Comparison of ENCODE assay signal across 19 cellular contexts in the genomic region with DNA sequence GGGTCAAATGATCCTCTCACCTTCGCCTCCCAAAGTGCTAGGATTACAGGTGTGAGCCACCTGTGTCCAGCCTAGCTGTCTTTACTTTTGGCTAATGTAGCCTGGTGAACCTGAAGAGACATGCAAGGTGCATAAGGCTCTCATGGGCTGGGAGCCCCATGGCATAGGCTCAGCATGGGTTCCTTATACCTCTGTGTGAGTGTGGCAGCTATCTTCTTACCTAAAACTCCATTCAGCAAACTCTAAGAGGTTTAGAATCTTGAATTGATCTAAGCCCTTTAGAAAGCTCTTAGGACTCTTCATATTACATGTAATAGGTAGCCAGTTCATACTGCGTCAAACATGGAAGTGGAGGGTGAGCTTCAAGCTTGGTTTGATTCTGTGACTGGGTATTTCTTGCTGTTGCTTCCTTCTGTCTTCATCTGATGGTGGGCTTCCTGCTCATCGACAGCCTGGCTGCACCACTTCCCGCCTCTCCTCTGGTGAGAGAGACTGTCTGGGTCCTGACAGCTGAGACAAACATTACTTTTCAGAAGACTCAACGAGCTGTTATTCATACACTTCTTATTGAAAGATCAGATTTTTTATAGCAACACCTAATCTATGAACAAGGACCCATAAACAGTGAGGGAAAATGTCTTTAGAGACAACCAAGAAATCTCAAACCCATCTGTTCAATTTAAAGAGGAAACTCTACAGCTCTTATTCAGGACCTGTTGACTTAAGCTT. TPM values are rescaled to one million over a fixed set of nuclear protein-coding genes. Genes with fewer than 3 reads are reported as not detected.
A peak's percentile ranks its signal among the peaks of the same experiment; 100 is the strongest.
DNase-seq lines count a peak whose midpoint lies in the region; ATAC-seq and TF ChIP-seq lines count a peak whose summit lies in the region.
"Had no signal": no experiment of that assay in that cellular context is flagged by ENCODE, and none has a peak within 500 bp of the region (broad histone marks: within the 10 kb centered on the region; RNA-seq: fewer than 3 reads in every experiment).

No MANE protein-coding gene starts in this region.

- no peak overlapping the region for H3K4me2 ChIP-seq in H9 (ENCODE audit: insufficient read depth, insufficient read length, low read length)
- H3K4me2 ChIP-seq: SK-N-SH had no signal

- no peaks in the 10 kb centered on the region for H3K79me1 ChIP-seq in H9 (ENCODE audit: insufficient read depth, low read depth, low read length, poor library complexity, severe bottlenecking)

- no peak for TF ChIP-seq POLR2A in gastroesophageal sphincter (IDR thresholded peaks at IDR 0.05)

- no peak overlapping the region for H2AK5ac ChIP-seq in H9 (ENCODE audit: insufficient read length, low read length)

- H3K23me2 ChIP-seq in H9 (ENCODE audit: insufficient read length, low read depth, low read length, poor library complexity, severe bottlenecking) = no peaks in the 10 kb centered on the region

- TF ChIP-seq EP300 in gastroesophageal sphincter (IDR thresholded peaks at IDR 0.05) = no peak

- no CpG with 5 or more reads among the region's 5 CpGs for WGBS in H9 (ENCODE audit: extremely low coverage, insufficient read length, low lambda C conversion rate)
- 57% methylated on average over 4 of the region's 5 CpGs for WGBS in gastroesophageal sphincter (ENCODE audit: low coverage in 1 of 2), 2 donors

- peak overlapping the region; percentile 10 for H3K4me3 Mint-ChIP-seq in CD8-positive, alpha-beta T cell
- no peak overlapping the region for H3K4me3 Mint-ChIP-seq in H9
- peak overlapping the region; percentile 61 for H3K4me3 Mint-ChIP-seq in activated naive CD8-positive, alpha-beta T cell
- peak overlapping the region; percentile 20 to 75 (median 62) for H3K4me3 Mint-ChIP-seq in naive thymus-derived CD8-positive, alpha-beta T cell
- H3K4me3 Mint-ChIP-seq: mesothelial cell of epicardium had no signal

- CTCF ChIA-PET in CD8-positive, alpha-beta T cell (lab: Charles Lee) = interaction anchor here (1.1 to 1.3 kb wide), 2 partner anchors 15 to 24 kb away, joined by 3 to 4 read pairs; no protein-coding TSS in a partner anchor

- no peak overlapping the region for H2AFZ ChIP-seq in H9 (ENCODE audit: low read length)

- H3K18ac ChIP-seq in H9 (ENCODE audit: insufficient read length, low read depth, low read length) = no peak overlapping the region

- H3K9me3 Mint-ChIP-seq in CD8-positive, alpha-beta T cell = no peaks in the 10 kb centered on the region
- H3K9me3 Mint-ChIP-seq in H9 = no peaks in the 10 kb centered on the region
- no peaks in the 10 kb centered on the region for H3K9me3 Mint-ChIP-seq in activated naive CD8-positive, alpha-beta T cell (ENCODE audit: low read depth)
- no peaks in the 10 kb centered on the region for H3K9me3 Mint-ChIP-seq in naive thymus-derived CD8-positive, alpha-beta T cell
- H3K9me3 Mint-ChIP-seq: mesothelial cell of epicardium had no signal

- POLR2A ChIA-PET in CD8-positive, alpha-beta T cell (lab: Charles Lee) = interaction anchor here (0.7 to 2.5 kb wide), 4 partner anchors 17 to 73 kb away, joined by 4 to 13 read pairs (median 8); a partner anchor contains a TSS
- POLR2A ChIA-PET in naive thymus-derived CD8-positive, alpha-beta T cell (lab: Charles Lee) = interaction anchor here (0.6 to 2.5 kb wide), 6 partner anchors 19 to 147 kb away, joined by 3 to 18 read pairs (median 4); a partner anchor contains a TSS

- H2BK120ac ChIP-seq in H9 (ENCODE audit: low read depth, low read length, poor library complexity, severe bottlenecking) = no peak overlapping the region

- no peak overlapping the region for H2BK15ac ChIP-seq in H9 (ENCODE audit: low read depth, low read length)

- intact Hi-C loops in CD8-positive, alpha-beta T cell (cut with DNase I, micrococcal nuclease) = no loop called here

- H3K4me3 ChIP-seq in CD8-positive, alpha-beta T cell (ENCODE audit: low read depth, low read length) = no peak overlapping the region
- no peak overlapping the region for H3K4me3 ChIP-seq in gastroesophageal sphincter
- H3K4me3 ChIP-seq: breast epithelium, heart right ventricle, testis had no signal

- peak overlapping the region; percentile 92 for H3K27ac Mint-ChIP-seq in CD8-positive, alpha-beta T cell
- H3K27ac Mint-ChIP-seq in H9 = peak overlapping the region in 2 of 3 experiments; percentile 5 to 69; a peak in 2 of 7 replicates
- peak overlapping the region; percentile 81 for H3K27ac Mint-ChIP-seq in activated naive CD8-positive, alpha-beta T cell
- H3K27ac Mint-ChIP-seq in naive thymus-derived CD8-positive, alpha-beta T cell = peak overlapping the region; percentile 79 to 98 (median 93)
- H3K27ac Mint-ChIP-seq: mesothelial cell of epicardium had no signal

- H3T11ph ChIP-seq in H9 (ENCODE audit: low read length) = no peak overlapping the region

- H3K9me3 ChIP-seq in CD8-positive, alpha-beta T cell (ENCODE audit: low read length) = no peaks in the 10 kb centered on the region
- H3K9me3 ChIP-seq in H9 (ENCODE audit: control insufficient read depth, low read depth, low read length) = no peaks in the 10 kb centered on the region
- H3K9me3 ChIP-seq in gastroesophageal sphincter = no peaks in the 10 kb centered on the region
- H3K9me3 ChIP-seq: breast epithelium, heart right ventricle, SK-N-SH, testis had no signal

- H3K14ac ChIP-seq in H9 (ENCODE audit: insufficient read depth, low read length) = no peak overlapping the region

- no peak overlapping the region for H2BK12ac ChIP-seq in H9 (ENCODE audit: insufficient read length, low read depth, low read length)

- no peaks in the 10 kb centered on the region for H3K36me3 ChIP-seq in CD8-positive, alpha-beta T cell (ENCODE audit: insufficient read depth, low read length)
- no peaks in the 10 kb centered on the region for H3K36me3 ChIP-seq in gastroesophageal sphincter
- H3K36me3 ChIP-seq: breast epithelium, heart right ventricle had no signal

- H4K5ac ChIP-seq in H9 (ENCODE audit: insufficient read length, low read depth, low read length) = no peak overlapping the region

- DNase-seq in CD8-positive, alpha-beta T cell = peak in 6 of 7 experiments; percentile 21 to 65 (median 32)
- DNase-seq in H9 (no peak), occipital lobe (lab: John Stamatoyannopoulos, UW) (no peak)
- peak in 7 of 10 donors; percentile 31 to 73 (median 52) for DNase-seq in naive thymus-derived CD8-positive, alpha-beta T cell
- DNase-seq: activated naive CD4-positive, alpha-beta T cell treated with anti-CD3 and anti-CD28 coated beads, Interleukin-2, amount 50 U/mL, for 16 hours; heart right ventricle; NCI-H2029 treated with DMSO at 0.1 percent for 48 hours; NCI-H82; nucleus accumbens; SK-N-SH; stimulated activated CD4-positive, alpha-beta T cell treated with anti-CD3 and anti-CD28 coated beads, Interleukin-4, amount 100 ng/mL, for 1 hour; testis had no signal

- no peaks in the 10 kb centered on the region for H4K20me1 ChIP-seq in H9 (ENCODE audit: control insufficient read depth, insufficient read depth, insufficient read length)

- no peak overlapping the region for H3K9ac ChIP-seq in H9 (ENCODE audit: extremely low read depth, insufficient read length, low read length)
- H3K9ac ChIP-seq: SK-N-SH had no signal

- no peaks in the 10 kb centered on the region for H3K79me2 ChIP-seq in H9 (ENCODE audit: insufficient read depth, low read length)

- H3K23ac ChIP-seq in H9 (ENCODE audit: insufficient read length, low read depth, low read length) = no peak overlapping the region

- H3K27me3 ChIP-seq in CD8-positive, alpha-beta T cell (ENCODE audit: insufficient read depth, low read length) = no peaks in the 10 kb centered on the region
- H3K27me3 ChIP-seq in H9 (ENCODE audit: insufficient read depth, low read length) (no peaks in the 10 kb centered on the region), gastroesophageal sphincter (no peaks in the 10 kb centered on the region)
- H3K27me3 ChIP-seq: breast epithelium, heart right ventricle, testis had no signal

- no peak overlapping the region for H2BK20ac ChIP-seq in H9 (ENCODE audit: low read depth, low read length, poor library complexity, severe bottlenecking)

- H3K4ac ChIP-seq in H9 (ENCODE audit: low read depth, low read length) = no peak overlapping the region

- no peaks in the 10 kb centered on the region for H3K27me3 Mint-ChIP-seq in CD8-positive, alpha-beta T cell (ENCODE audit: low read depth)
- no peaks in the 10 kb centered on the region; the same call in none of the 2 replicates for H3K27me3 Mint-ChIP-seq in H9 (ENCODE audit: low read depth)
- no peaks in the 10 kb centered on the region for H3K27me3 Mint-ChIP-seq in activated naive CD8-positive, alpha-beta T cell
- peaks cover 0 to 1% (median 0%) of the 10 kb centered on the region in 5 donors for H3K27me3 Mint-ChIP-seq in naive thymus-derived CD8-positive, alpha-beta T cell

- no peaks in the 10 kb centered on the region for H3K36me3 Mint-ChIP-seq in CD8-positive, alpha-beta T cell
- peaks cover 0 to 2% (median 0%) of the 10 kb centered on the region in 3 experiments; a peak in 1 of 7 replicates for H3K36me3 Mint-ChIP-seq in H9 (ENCODE audit: insufficient read depth in 1 of 3, low read depth in 3 of 3)
- no peaks in the 10 kb centered on the region for H3K36me3 Mint-ChIP-seq in activated naive CD8-positive, alpha-beta T cell
- H3K36me3 Mint-ChIP-seq in naive thymus-derived CD8-positive, alpha-beta T cell = no peaks in the 10 kb centered on the region
- H3K36me3 Mint-ChIP-seq: mesothelial cell of epicardium had no signal

- no peak for TF ChIP-seq CTCF in CD8-positive, alpha-beta T cell (IDR thresholded peaks at IDR 0.05)
- TF ChIP-seq CTCF in H9 (conservative IDR thresholded peaks at IDR 0.05) (no peak), gastroesophageal sphincter (IDR thresholded peaks at IDR 0.05) (no peak)

- H3K4me1 Mint-ChIP-seq in CD8-positive, alpha-beta T cell (ENCODE audit: low read depth) = peaks cover 11% of the 10 kb centered on the region
- H3K4me1 Mint-ChIP-seq in H9 = peaks cover 21 to 22% of the 10 kb centered on the region in 2 experiments
- H3K4me1 Mint-ChIP-seq in activated naive CD8-positive, alpha-beta T cell (ENCODE audit: low read depth) = peaks cover 11% of the 10 kb centered on the region
- H3K4me1 Mint-ChIP-seq in naive thymus-derived CD8-positive, alpha-beta T cell = peaks cover 7 to 12% (median 9%) of the 10 kb centered on the region in 4 donors

- no peak overlapping the region for H3K56ac ChIP-seq in H9 (ENCODE audit: insufficient read length, low read depth, low read length)

- H2BK5ac ChIP-seq in H9 (ENCODE audit: insufficient read length, low read length) = no peak overlapping the region

- peak; percentile 94 for ATAC-seq in CD8-positive, alpha-beta T cell
- ATAC-seq in naive thymus-derived CD8-positive, alpha-beta T cell = peak; percentile 93 to 98
- no peak for ATAC-seq in GM21737 (IDR thresholded peaks at IDR 0.05; ENCODE audit: unreplicated experiment)
- no peak for ATAC-seq in gastroesophageal sphincter
- ATAC-seq: heart right ventricle, Panc1 had no signal

- H3K27ac ChIP-seq in CD8-positive, alpha-beta T cell (ENCODE audit: low read depth, low read length) = peak overlapping the region; percentile 29
- H3K27ac ChIP-seq in H9 (ENCODE audit: insufficient read length, low read depth, low read length) = no peak overlapping the region
- H3K27ac ChIP-seq in gastroesophageal sphincter = no peak overlapping the region
- H3K27ac ChIP-seq: breast epithelium, heart right ventricle, testis, VCaP had no signal

- peaks cover 11% of the 10 kb centered on the region for H3K4me1 ChIP-seq in CD8-positive, alpha-beta T cell (ENCODE audit: insufficient read depth, low read length)
- H3K4me1 ChIP-seq in H9 (ENCODE audit: insufficient read depth, low read length) (peaks cover 4% of the 10 kb centered on the region; the same call in 1 of the 2 replicates), gastroesophageal sphincter (peaks cover 7 to 14% (median 8%) of the 10 kb centered on the region in 3 donors)

- no peak overlapping the region for H4K91ac ChIP-seq in H9 (ENCODE audit: insufficient read length, low read depth, low read length)

- no peak overlapping the region for H4K8ac ChIP-seq in H9 (replicated peaks; ENCODE audit: insufficient read length, low read depth, low read length)

RNA-seq across cellular contexts. Expression of a gene that starts 19.3 kb away (rescaled TPM):
- 10 to 100 TPM; 94.5 to 99.9 TPM for total RNA-seq in CD8-positive, alpha-beta T cell
- 650 and 676 TPM in 2 replicates for total RNA-seq in H9 (2021)
- 10 to 100 TPM; 93.9 to 97.0 TPM for total RNA-seq in naive thymus-derived CD8-positive, alpha-beta T cell
- 10 to 100 TPM; 51.1 to 73.1 (median 69.7) TPM for polyA plus RNA-seq in naive thymus-derived CD8-positive, alpha-beta T cell
- total RNA-seq in occipital lobe = 157 TPM
- total RNA-seq in gastroesophageal sphincter = 100 to 1,000 TPM; 218 to 386 (median 278) TPM

Comparison
In these comparisons a context has a peak if more than half of its experiments do, and no peak if none do; other contexts are left out.
1. ATAC-seq: peak in CD8-positive, alpha-beta T cell (single experiment) and naive thymus-derived CD8-positive, alpha-beta T cell (2 of 2); none in GM21737 (single experiment) and gastroesophageal sphincter (single experiment).
2. DNase-seq: peak in CD8-positive, alpha-beta T cell (6 of 7) and naive thymus-derived CD8-positive, alpha-beta T cell (7 of 10); none in H9 (single experiment) and occipital lobe (single experiment).
3. H3K27ac Mint-ChIP-seq: peak in every context shown above with its lines; median percentile 93 in naive thymus-derived CD8-positive, alpha-beta T cell; 92 in CD8-positive, alpha-beta T cell; 81 in activated naive CD8-positive, alpha-beta T cell; 37 in H9.
4. H3K4me3 Mint-ChIP-seq: peak in CD8-positive, alpha-beta T cell (single experiment), activated naive CD8-positive, alpha-beta T cell (single experiment) and naive thymus-derived CD8-positive, alpha-beta T cell (10 of 10); none in H9 (0 of 2).